Comparison of ENCODE assay signal across 11 cellular contexts in genomic region chr11:66099746-66100145, GRCh38. TPM values are rescaled to one million over a fixed set of nuclear protein-coding genes. Genes with fewer than 3 reads are reported as not detected.
DNase-seq lines count a peak whose midpoint lies in the region; ATAC-seq and TF ChIP-seq lines count a peak whose summit lies in the region.
"Not testable (repeated sequence)": the region's sequence is repeated elsewhere in the genome, so short reads cannot be mapped to it uniquely, and the experiment has no call there.
"Had no signal": no experiment of that assay in that cellular context is flagged by ENCODE, and none has a peak within 500 bp of the region (broad histone marks: within the 10 kb centered on the region; RNA-seq: fewer than 3 reads in every experiment).

No MANE protein-coding gene starts in this region.

- H3K36me3 ChIP-seq in Caco-2 (ENCODE audit: control insufficient read depth, insufficient read depth, low read length); spleen: not testable (repeated sequence)

- not testable (repeated sequence) for H3K27me3 ChIP-seq in Caco-2 (replicated peaks; ENCODE audit: control insufficient read depth, insufficient read depth, low read length); spleen (replicated peaks in 1 of 7)

- not testable (repeated sequence) for H3K36me3 Mint-ChIP-seq in CD14-positive monocyte; T-helper 17 cell (ENCODE audit: low read depth); activated naive CD8-positive, alpha-beta T cell; central memory CD8-positive, alpha-beta T cell (ENCODE audit: insufficient read depth)
- H3K36me3 Mint-ChIP-seq in Caco-2 (ENCODE audit: insufficient read depth, unreplicated experiment) (peaks cover 12% of the 10 kb centered on the region), naive B cell (peaks cover 0 to 12% of the 10 kb centered on the region in 2 donors)

- not testable (repeated sequence) for H3K9me3 ChIP-seq in Caco-2; T-helper 17 cell (ENCODE audit: control insufficient read depth, low read length, poor library complexity, severe bottlenecking); spleen

- intact Hi-C loops in CD14-positive monocyte (cut with micrococcal nuclease); Caco-2 (cut with micrococcal nuclease; ENCODE audit: unreplicated experiment); spleen (cut with DNase I; ENCODE audit: low total_unique reads): not testable (repeated sequence)

- H3K4me3 ChIP-seq in Caco-2 (ENCODE audit: low read depth, low read length); spleen: not testable (repeated sequence)

- H3K9me3 Mint-ChIP-seq in CD14-positive monocyte; Caco-2 (ENCODE audit: unreplicated experiment); activated naive CD8-positive, alpha-beta T cell (ENCODE audit: low read depth); central memory CD8-positive, alpha-beta T cell; naive B cell: not testable (repeated sequence)

- CTCF ChIA-PET in Caco-2 (lab: Charles Lee), result not testable (repeated sequence)

- not testable (repeated sequence) for H3K27me3 Mint-ChIP-seq in CD14-positive monocyte (ENCODE audit: low read depth in 3 of 3); Caco-2 (ENCODE audit: insufficient read depth, unreplicated experiment); T-helper 17 cell; activated naive CD8-positive, alpha-beta T cell; central memory CD8-positive, alpha-beta T cell; naive B cell

- not testable (repeated sequence) for BruUV-seq in Caco-2 (replicated peaks; lab: Mats Ljungman, UMichigan)

- H3K4me1 ChIP-seq in Caco-2, result not testable (repeated sequence)
- peaks cover 25 to 83% (median 45%) of the 10 kb centered on the region in 6 donors for H3K4me1 ChIP-seq in spleen

- ATAC-seq in T-helper 17 cell; central memory CD8-positive, alpha-beta T cell (replicated peaks; ENCODE audit: extremely low read depth, poor library complexity, severe bottlenecking); naive B cell (ENCODE audit: low read depth in 2 of 2): not testable (repeated sequence)

- not testable (repeated sequence) for TF ChIP-seq POLR2A in spleen (IDR thresholded peaks at IDR 0.05)

- H3K27ac Mint-ChIP-seq in CD14-positive monocyte (peak overlapping the region in 6 of 7 donors; percentile 30 to 89 (median 66)), Caco-2 (ENCODE audit: unreplicated experiment) (peak overlapping the region; percentile 60), T-helper 17 cell (peak overlapping the region; percentile 96), naive B cell (peak overlapping the region in 4 of 6 donors; percentile 78 to 92 (median 90))
- peak overlapping the region; percentile 96 for H3K27ac Mint-ChIP-seq in activated naive CD8-positive, alpha-beta T cell
- H3K27ac Mint-ChIP-seq in central memory CD8-positive, alpha-beta T cell (ENCODE audit: low read depth), result peak overlapping the region; percentile 68

- 64 to 92% (median 81%) methylated on average over 10 of the region's 10 CpGs for WGBS in spleen, 5 donors

- peak overlapping the region in 6 of 8 donors; percentile 70 to 88 (median 79) for H3K27ac ChIP-seq in spleen

- H3K4me3 Mint-ChIP-seq in CD14-positive monocyte; Caco-2 (ENCODE audit: unreplicated experiment); T-helper 17 cell; activated naive CD8-positive, alpha-beta T cell; central memory CD8-positive, alpha-beta T cell: not testable (repeated sequence)
- peak overlapping the region in 2 of 8 donors; percentile 37 to 83 for H3K4me3 Mint-ChIP-seq in naive B cell

- not testable (repeated sequence) for TF ChIP-seq CTCF in CD14-positive monocyte (IDR thresholded peaks at IDR 0.05); Caco-2 (IDR thresholded peaks at IDR 0.05; ENCODE audit: insufficient read depth in 1 of 2, low read depth in 1 of 2, low read length in 1 of 2, severe bottlenecking in 1 of 2, unreplicated experiment in 1 of 2); spleen (IDR thresholded peaks at IDR 0.05 in 8 of 11, conservative IDR thresholded peaks at IDR 0.05 in 3 of 11)

- not testable (repeated sequence) for DNase-seq in CD14-positive monocyte (ENCODE audit: low spot score); Caco-2; T-helper 17 cell; central memory CD8-positive, alpha-beta T cell (ENCODE audit: low spot score in 2 of 2); naive B cell; spleen
- peak; percentile 38 for DNase-seq in MV-4-11 (lab: John Stamatoyannopoulos, UW)

- peaks cover 43% of the 10 kb centered on the region for H3K4me1 Mint-ChIP-seq in CD14-positive monocyte
- not testable (repeated sequence) for H3K4me1 Mint-ChIP-seq in Caco-2 (ENCODE audit: low read depth, unreplicated experiment)
- peaks cover 51% of the 10 kb centered on the region for H3K4me1 Mint-ChIP-seq in T-helper 17 cell
- H3K4me1 Mint-ChIP-seq in activated naive CD8-positive, alpha-beta T cell (ENCODE audit: low read depth), result peaks cover 58% of the 10 kb centered on the region
- peaks cover 46% of the 10 kb centered on the region for H3K4me1 Mint-ChIP-seq in central memory CD8-positive, alpha-beta T cell
- H3K4me1 Mint-ChIP-seq in naive B cell, result peaks cover 54 to 80% (median 61%) of the 10 kb centered on the region in 3 donors

- POLR2A ChIA-PET in Caco-2 (lab: Charles Lee), result not testable (repeated sequence)

RNA-seq across cellular contexts. Expression of gene PACS1, which starts 29.7 kb away (rescaled TPM):
- polyA plus RNA-seq in CD14-positive monocyte (10 to 100 TPM in 1 of 2 donors, 1 to 10 TPM in 1; 8.1 to 12.4 TPM), naive B cell (ENCODE audit: low read depth in 6 of 6) (100 to 1,000 TPM in 1 of 6 donors, 10 to 100 TPM in 5; 44.3 to 133 (median 57.3) TPM), spleen (10 to 100 TPM; 20.6 to 35.1 (median 20.9) TPM)
- total RNA-seq in Caco-2 (2022) (82.2 and 95.2 TPM in 2 replicates), T-helper 17 cell (100 to 1,000 TPM; 215 to 227 TPM), spleen (100 to 1,000 TPM in 5 of 7 donors, 10 to 100 TPM in 2; 65.8 to 126 (median 110) TPM)

RNA-seq across cellular contexts. Expression of gene SF3B2, which starts 47.6 kb away (rescaled TPM):
- polyA plus RNA-seq in CD14-positive monocyte (10 to 100 TPM; 32.1 to 52.6 TPM), naive B cell (ENCODE audit: low read depth in 6 of 6) (100 to 1,000 TPM in 1 of 6 donors, 10 to 100 TPM in 5; 68.8 to 106 (median 85.2) TPM), spleen (100 to 1,000 TPM in 1 of 3 donors, 10 to 100 TPM in 2; 77.5 to 104 (median 89.9) TPM)
- total RNA-seq in Caco-2 (2022) (224 and 225 TPM in 2 replicates), T-helper 17 cell (100 to 1,000 TPM; 187 to 208 TPM), spleen (100 to 1,000 TPM; 139 to 195 (median 164) TPM)

RNA-seq across cellular contexts. Expression of gene GAL3ST3, which starts 50.8 kb away (rescaled TPM):
- polyA plus RNA-seq in CD14-positive monocyte, result not detected
- not detected in 2 replicates for total RNA-seq in Caco-2 (2022)
- not detected for total RNA-seq in T-helper 17 cell
- not detected for polyA plus RNA-seq in naive B cell (ENCODE audit: low read depth in 6 of 6)
- total RNA-seq in spleen, result not detected
- polyA plus RNA-seq in spleen, result under 1 TPM; 0.03 to 0.04 (median 0.03) TPM
- total RNA-seq: A172, HT-29, SJSA1 had no signal
